Comparison of ENCODE assay signal across 2 cellular contexts in genomic region chr3:128488995-128489859, GRCh38.
TF ChIP-seq lines count a peak whose summit lies in the region.

No MANE protein-coding gene starts in this region.

TF ChIP-seq in IMR-90, 13 proteins besides CTCF, POLR2A, EP300 and RAD21:
- TF ChIP-seq SMC3 (IDR thresholded peaks at IDR 0.05; ENCODE audit: low read depth, low read length) (no peak), CEBPB (IDR thresholded peaks at IDR 0.05; ENCODE audit: low read depth, low read length) (peak; percentile 28; the same call in 1 of the 2 replicates), BHLHE40 (IDR thresholded peaks at IDR 0.05; ENCODE audit: low read depth, low read length) (0 out of 2 replicates have a peak, but pooled peaks have one; percentile 5)

TF ChIP-seq in endothelial cell of umbilical vein, 7 proteins besides CTCF, POLR2A, EP300 and RAD21:
- TF ChIP-seq POLR2AphosphoS5 (IDR thresholded peaks at IDR 0.05; ENCODE audit: insufficient read depth, low read depth, low read length), result no peak
TF ChIP-seq in endothelial cell of umbilical vein: peak in this region for 0.
